Comparison of ENCODE assay signal across 8 cellular contexts in the genomic region with DNA sequence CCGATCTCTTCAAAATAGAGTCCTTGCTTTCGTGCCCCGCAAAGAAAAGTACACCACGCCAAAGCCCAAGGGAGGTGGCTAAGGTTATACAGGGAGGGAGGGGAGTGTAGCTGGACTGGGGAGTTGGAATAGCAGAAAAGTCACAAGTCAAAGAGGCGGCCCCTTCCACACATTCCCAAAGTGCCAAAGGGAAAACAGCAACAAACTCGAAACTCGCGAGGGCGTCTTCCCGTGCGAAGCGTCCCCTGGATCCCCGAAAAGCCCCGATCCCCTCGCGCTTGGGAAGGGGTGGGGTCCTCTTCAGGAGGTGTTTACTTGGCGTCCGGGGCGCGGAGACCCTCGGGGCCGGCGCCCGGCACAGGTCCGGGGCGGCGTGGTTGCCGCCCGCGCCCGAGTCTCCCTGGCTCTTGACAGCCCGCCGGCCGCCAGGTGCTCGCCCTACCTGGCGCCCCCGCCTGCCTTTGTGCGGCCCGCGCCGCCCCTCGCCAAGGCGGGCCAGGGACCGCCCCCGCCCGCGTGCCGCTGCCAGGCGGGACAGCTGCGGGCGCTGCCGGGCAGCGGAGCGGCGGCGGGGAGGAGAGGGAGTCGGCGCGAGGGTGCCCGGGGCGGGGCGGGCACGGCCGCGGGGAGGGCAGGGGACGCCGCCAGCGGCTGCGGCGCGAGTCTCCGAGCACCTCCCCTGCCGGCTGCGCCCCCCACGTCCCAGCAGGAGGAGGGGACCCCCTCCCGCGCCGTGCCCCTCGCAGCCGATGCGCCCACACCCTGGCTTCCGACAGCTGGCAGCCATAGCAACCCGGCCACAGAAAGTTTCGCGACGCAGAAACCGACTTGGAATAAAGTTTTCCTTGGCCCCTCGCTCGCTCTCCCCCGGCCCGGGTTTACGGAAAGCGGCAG. TPM values are rescaled to one million over a fixed set of nuclear protein-coding genes. Genes with fewer than 3 reads are reported as not detected.
DNase-seq lines count a peak whose midpoint lies in the region; ATAC-seq, FAIRE-seq and TF ChIP-seq lines count a peak whose summit lies in the region.

No MANE protein-coding gene starts in this region.

- POLR2A ChIA-PET in MCF 10A (lab: Yijun Ruan, JAX) = interaction anchor here (0.7 to 6.4 kb wide), 38 partner anchors 9 to 850 kb away, joined by 3 to 76 read pairs (median 4); no protein-coding TSS in a partner anchor

- TF ChIP-seq CTCF in MCF 10A (IDR thresholded peaks at IDR 0.05; ENCODE audit: unreplicated experiment) = no peak
- TF ChIP-seq CTCF in kidney (IDR thresholded peaks at IDR 0.05; ENCODE audit: borderline replicate concordance, extremely low read depth, insufficient read depth) = no peak
- no peak for TF ChIP-seq CTCF in spleen (IDR thresholded peaks at IDR 0.05 in 8 of 11, conservative IDR thresholded peaks at IDR 0.05 in 3 of 11)

- no peaks in the 10 kb centered on the region for H3K27me3 Mint-ChIP-seq in MCF 10A (ENCODE audit: insufficient read depth, unreplicated experiment)

- peak overlapping the region; percentile 95 to 98 for H3K27ac ChIP-seq in kidney (ENCODE audit: low read depth in 2 of 2, low read length in 2 of 2)
- peak overlapping the region in 7 of 8 donors; percentile 85 to 91 (median 88) for H3K27ac ChIP-seq in spleen

- CTCF ChIA-PET in MCF 10A (lab: Yijun Ruan, JAX) = interaction anchor here (0.6 kb wide), 1 partner anchor 34 kb away, joined by 5 read pairs; no protein-coding TSS in a partner anchor

- BruUV-seq in MCF 10A (replicated peaks; lab: Mats Ljungman, UMichigan) = no TSS peak

- 3 to 8% (median 4%) methylated on average over 15 to 93 of the region's 93 CpGs for WGBS in spleen, 5 donors

- H3K36me3 ChIP-seq in ES-I3 (ENCODE audit: insufficient read depth, low read length) (no peaks in the 10 kb centered on the region), kidney (ENCODE audit: control insufficient read depth in 1 of 2, insufficient read depth in 2 of 2, low read length in 2 of 2) (no peaks in the 10 kb centered on the region), spleen (no peaks in the 10 kb centered on the region)

- H3K9me3 ChIP-seq in ES-I3 (ENCODE audit: control insufficient read depth, insufficient read depth, low read length) (no peaks in the 10 kb centered on the region), kidney (ENCODE audit: control insufficient read depth in 1 of 2, low read length in 2 of 2) (no peaks in the 10 kb centered on the region), spleen (no peaks in the 10 kb centered on the region)

- H3K9ac ChIP-seq in ES-I3 (ENCODE audit: low read depth, low read length) (peak overlapping the region; percentile 88), kidney (ENCODE audit: low read length in 2 of 2) (peak overlapping the region; percentile 77 to 87)

- intact Hi-C loops in MCF 10A (cut with micrococcal nuclease) = loop anchor here (1.0 to 5.0 kb wide), 7 partner anchors 65 to 196 kb away; no protein-coding TSS in a partner anchor
- intact Hi-C loops in kidney (cut with DNase I) = no loop called here
- intact Hi-C loops in spleen (cut with DNase I; ENCODE audit: low total_unique reads) = loop anchor here (5.0 to 10.0 kb wide), 2 partner anchors 123 to 194 kb away; no protein-coding TSS in a partner anchor

- peak overlapping the region; percentile 99 for H3K4me3 Mint-ChIP-seq in MCF 10A (ENCODE audit: unreplicated experiment)

- FAIRE-seq in kidney (lab: Jason Lieb, UNC) = no peak

- H3K4me1 Mint-ChIP-seq in MCF 10A (ENCODE audit: insufficient read depth, unreplicated experiment) = peaks cover 30% of the 10 kb centered on the region

- H3K4me1 ChIP-seq in ES-I3 (ENCODE audit: insufficient read depth, low read length) = peaks cover 5% of the 10 kb centered on the region; the same call in 1 of the 2 replicates
- peaks cover 0 to 5% of the 10 kb centered on the region in 2 donors for H3K4me1 ChIP-seq in kidney (ENCODE audit: control insufficient read depth in 1 of 2, insufficient read depth in 1 of 2, low read depth in 1 of 2, low read length in 2 of 2)
- H3K4me1 ChIP-seq in spleen = peaks cover 0 to 66% (median 46%) of the 10 kb centered on the region in 6 donors

- peaks cover 0 to 38% (median 7%) of the 10 kb centered on the region in 7 donors for H3K27me3 ChIP-seq in spleen (replicated peaks in 1 of 7)

- no peaks in the 10 kb centered on the region for H3K9me3 Mint-ChIP-seq in MCF 10A (ENCODE audit: unreplicated experiment)

- peaks cover 38% of the 10 kb centered on the region for H3K36me3 Mint-ChIP-seq in MCF 10A (ENCODE audit: insufficient read depth, unreplicated experiment)

- H3K4me3 ChIP-seq in kidney (ENCODE audit: low read length in 2 of 2) = peak overlapping the region; percentile 83
- H3K4me3 ChIP-seq in spleen = peak overlapping the region; percentile 61 to 96 (median 84)

- ATAC-seq in GM21786 (IDR thresholded peaks at IDR 0.05; ENCODE audit: unreplicated experiment) = peak; percentile 11

- TF ChIP-seq POLR2A in spleen (IDR thresholded peaks at IDR 0.05) = no peak

- peak overlapping the region; percentile 98 for H3K27ac Mint-ChIP-seq in MCF 10A (ENCODE audit: low read depth, unreplicated experiment)

- DNase-seq in NCI-H526 treated with DMSO at 0.1 percent for 48 hours (lab: John Stamatoyannopoulos, UW) = peak; percentile 35
- DNase-seq in MCF 10A (ENCODE audit: unreplicated experiment) = peak; percentile 54
- peak; percentile 87 for DNase-seq in kidney
- DNase-seq in spleen = peak; percentile 86
- no peak for DNase-seq in NCI-H1092 (lab: John Stamatoyannopoulos, UW)
- DNase-seq in activated effector memory CD4-positive, alpha-beta T cell treated with anti-CD3 and anti-CD28 coated beads, Interleukin-2, amount 50 U/mL, for 16 hours = no peak

RNA-seq across cellular contexts. Expression of gene MYO1E, which starts 1.0 kb away (rescaled TPM):
- total RNA-seq in MCF 10A (2022) = 116 and 121 TPM in 2 replicates
- 198 TPM for total RNA-seq in kidney
- polyA plus RNA-seq in kidney (ENCODE audit: insufficient read depth, low read depth, low replicate concordance) = 41.9 TPM
- 100 to 1,000 TPM in 1 of 7 donors, 10 to 100 TPM in 6; 58.4 to 115 (median 87.2) TPM for total RNA-seq in spleen
- 10 to 100 TPM; 21.3 to 33.7 (median 23.8) TPM for polyA plus RNA-seq in spleen

Comparison
In these comparisons a context has a peak if more than half of its experiments do, and no peak if none do; other contexts are left out.
1. DNase-seq: peak in NCI-H526 treated with DMSO at 0.1 percent for 48 hours (single experiment), MCF 10A (single experiment), kidney (single experiment) and spleen (single experiment); none in NCI-H1092 (single experiment) and activated effector memory CD4-positive, alpha-beta T cell treated with anti-CD3 and anti-CD28 coated beads, Interleukin-2, amount 50 U/mL, for 16 hours (single experiment).